ENCODE assay signal across 16 cellular contexts in the genomic region with DNA sequence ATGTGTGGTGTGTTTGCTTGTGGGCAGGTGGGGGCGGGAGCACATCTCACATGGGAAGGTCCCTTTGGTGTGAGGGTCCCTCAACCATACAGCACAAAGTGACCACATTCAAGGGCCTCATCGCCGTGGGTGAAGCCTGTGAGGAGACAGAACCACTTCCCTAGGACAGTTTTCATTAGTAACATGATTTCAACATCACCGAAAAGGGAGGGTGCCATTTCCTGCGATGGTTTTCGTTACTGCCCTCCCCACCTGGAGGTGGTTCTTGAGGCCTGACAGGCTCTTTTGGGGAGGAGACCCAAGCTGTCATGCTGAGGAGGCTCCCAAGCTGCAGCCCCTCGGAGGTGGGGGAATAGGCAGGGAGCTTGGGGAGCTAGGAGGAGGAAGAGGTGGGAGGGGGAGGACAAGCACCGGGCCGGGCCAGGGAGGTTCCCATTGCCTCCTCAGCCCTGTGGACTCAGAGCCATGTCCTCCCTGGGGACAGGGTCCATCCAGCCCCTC. TPM values are rescaled to one million over a fixed set of nuclear protein-coding genes. Genes with fewer than 3 reads are reported as not detected.
DNase-seq lines count a peak whose midpoint lies in the region; ATAC-seq and TF ChIP-seq lines count a peak whose summit lies in the region.
"Had no signal": no experiment of that assay in that cellular context is flagged by ENCODE, and none has a peak within 500 bp of the region (broad histone marks: within the 10 kb centered on the region; RNA-seq: fewer than 3 reads in every experiment).

No MANE protein-coding gene starts in this region.

- H3K9me2 ChIP-seq in Karpas-422 (replicated peaks; ENCODE audit: insufficient read depth, low read length) = no peaks in the 10 kb centered on the region

- H3K27me3 ChIP-seq in sigmoid colon = no peaks in the 10 kb centered on the region
- no peaks in the 10 kb centered on the region; the same call in 1 of the 2 replicates for H3K27me3 ChIP-seq in Karpas-422 (ENCODE audit: low read length)

- peak overlapping the region in 3 of 4 donors; percentile 55 to 70 (median 62) for H3K27ac ChIP-seq in sigmoid colon
- no peak overlapping the region for H3K27ac ChIP-seq in Karpas-422 (ENCODE audit: low read length)
- H3K27ac ChIP-seq: cardiac muscle cell, SJSA1 had no signal

- H3K4me2 ChIP-seq in Karpas-422 (ENCODE audit: low read depth, low read length, poor library complexity, severe bottlenecking) = no peak overlapping the region

- no peak overlapping the region for H3K9ac ChIP-seq in Karpas-422 (ENCODE audit: low read length)

- H3K4me3 ChIP-seq in sigmoid colon (no peak overlapping the region), Karpas-422 (ENCODE audit: low read length) (no peak overlapping the region)
- H3K4me3 ChIP-seq: cardiac muscle cell, SJSA1, tibial artery had no signal

- WGBS in sigmoid colon, 2 donors = 48 to 79% methylated on average over 9 of the region's 9 CpGs

- H4K20me1 ChIP-seq in Karpas-422 (ENCODE audit: insufficient read depth, low read depth, low read length) = no peaks in the 10 kb centered on the region

- intact Hi-C loops in Right ventricle myocardium superior (cut with DNase I) (no loop called here), sigmoid colon (cut with DNase I) (no loop called here)

- no peaks in the 10 kb centered on the region for H3K4me1 ChIP-seq in sigmoid colon
- H3K4me1 ChIP-seq in Karpas-422 (ENCODE audit: low read length) = no peaks in the 10 kb centered on the region
- H3K4me1 ChIP-seq: SJSA1, tibial artery had no signal

- H3K36me3 ChIP-seq in sigmoid colon (no peaks in the 10 kb centered on the region), Karpas-422 (ENCODE audit: insufficient read depth, low read length) (no peaks in the 10 kb centered on the region)
- H3K36me3 ChIP-seq: cardiac muscle cell, SJSA1, tibial artery had no signal

- TF ChIP-seq EP300 in sigmoid colon (IDR thresholded peaks at IDR 0.05) = no peak

- H3K9me3 ChIP-seq in sigmoid colon = peaks cover 0 to 6% (median 0%) of the 10 kb centered on the region in 4 donors
- no peaks in the 10 kb centered on the region for H3K9me3 ChIP-seq in Karpas-422 (ENCODE audit: low read length)

- H3K79me2 ChIP-seq in Karpas-422 (ENCODE audit: low read length) = no peaks in the 10 kb centered on the region

- H2AFZ ChIP-seq in Karpas-422 (ENCODE audit: low read length) = no peak overlapping the region

- peak; percentile 9 for DNase-seq in GM03348 (ENCODE audit: low spot score)
- DNase-seq in NOMO-1 (lab: John Stamatoyannopoulos, UW; ENCODE audit: unreplicated experiment in 2 of 2) = peak; percentile 84 to 88
- no peak for DNase-seq in Right ventricle myocardium superior
- no peak for DNase-seq in sigmoid colon
- DNase-seq in Karpas-422 = no peak
- DNase-seq: DMS153, naive B cell, NCI-H2029 had no signal

- ATAC-seq in Right ventricle myocardium superior (ENCODE audit: poor library complexity) (peak; percentile 61), HG03159 (IDR thresholded peaks at IDR 0.05; ENCODE audit: unreplicated experiment) (no peak), GM19395 (IDR thresholded peaks at IDR 0.05; ENCODE audit: unreplicated experiment) (no peak), GM21367 (IDR thresholded peaks at IDR 0.05; ENCODE audit: unreplicated experiment) (no peak)
- ATAC-seq: HCT116 had no signal

- TF ChIP-seq CTCF in sigmoid colon (IDR thresholded peaks at IDR 0.05) = no peak

- no peak for TF ChIP-seq POLR2A in sigmoid colon (IDR thresholded peaks at IDR 0.05)

RNA-seq across cellular contexts. Expression of a gene that starts 9.5 kb away (rescaled TPM):
- 0.16 TPM for total RNA-seq in Right ventricle myocardium superior
- 1 to 10 TPM in 1 of 4 donors, under 1 TPM in 2, not detected in 1; 0.33 to 1.1 (median 0.55) TPM for total RNA-seq in sigmoid colon
- under 1 TPM; 0.38 to 0.60 (median 0.46) TPM for polyA plus RNA-seq in sigmoid colon
- not detected in 2 replicates for total RNA-seq in Karpas-422 (2014; rRNA removed; shearing (Covaris generic); ENCODE audit: low replicate concordance)
- total RNA-seq: cardiac muscle cell, glomerular endothelial cell, SJSA1 had no signal
- polyA plus RNA-seq: cardiac muscle cell had no signal

RNA-seq across cellular contexts. Expression of a gene that starts 24.2 kb away (rescaled TPM):
- 1.00 TPM for total RNA-seq in Right ventricle myocardium superior
- total RNA-seq in sigmoid colon = 1 to 10 TPM in 1 of 4 donors, under 1 TPM in 2, not detected in 1; 0.36 to 3.3 (median 0.83) TPM
- polyA plus RNA-seq in sigmoid colon = 1 to 10 TPM in 2 of 3 donors, not detected in 1; 1.1 to 1.2 TPM
- not detected in 2 replicates for total RNA-seq in Karpas-422 (2014; rRNA removed; shearing (Covaris generic); ENCODE audit: low replicate concordance)
- total RNA-seq: glomerular endothelial cell, SJSA1 had no signal

RNA-seq across cellular contexts. Expression of a gene that starts 45.6 kb away (rescaled TPM):
- total RNA-seq in Right ventricle myocardium superior (not detected), sigmoid colon (not detected)
- under 1 TPM in 1 of 3 donors, not detected in 2; 0.20 TPM for polyA plus RNA-seq in sigmoid colon
- not detected in 2 replicates for total RNA-seq in Karpas-422 (2014; rRNA removed; shearing (Covaris generic); ENCODE audit: low replicate concordance)
- total RNA-seq: cardiac muscle cell, glomerular endothelial cell, SJSA1 had no signal
- polyA plus RNA-seq: cardiac muscle cell had no signal

RNA-seq across cellular contexts. Expression of a gene that starts 55.3 kb away (rescaled TPM):
- total RNA-seq in Right ventricle myocardium superior (1.7 TPM), sigmoid colon (1 to 10 TPM; 2.9 to 6.9 (median 3.3) TPM)
- polyA plus RNA-seq in sigmoid colon = 10 to 100 TPM in 2 of 3 donors, 1 to 10 TPM in 1; 4.8 to 33.5 (median 10.9) TPM
- total RNA-seq in Karpas-422 (2014; rRNA removed; shearing (Covaris generic); ENCODE audit: low replicate concordance) = not detected in 2 replicates
- total RNA-seq: glomerular endothelial cell, SJSA1 had no signal

Comparison
In these comparisons a context has a peak if more than half of its experiments do, and no peak if none do; other contexts are left out.
1. DNase-seq: peak in GM03348 (single experiment) and NOMO-1 (2 of 2); none in Right ventricle myocardium superior (single experiment), sigmoid colon (single experiment) and Karpas-422 (single experiment).